27 cellular contexts compared by ENCODE assay signal in the genomic region with DNA sequence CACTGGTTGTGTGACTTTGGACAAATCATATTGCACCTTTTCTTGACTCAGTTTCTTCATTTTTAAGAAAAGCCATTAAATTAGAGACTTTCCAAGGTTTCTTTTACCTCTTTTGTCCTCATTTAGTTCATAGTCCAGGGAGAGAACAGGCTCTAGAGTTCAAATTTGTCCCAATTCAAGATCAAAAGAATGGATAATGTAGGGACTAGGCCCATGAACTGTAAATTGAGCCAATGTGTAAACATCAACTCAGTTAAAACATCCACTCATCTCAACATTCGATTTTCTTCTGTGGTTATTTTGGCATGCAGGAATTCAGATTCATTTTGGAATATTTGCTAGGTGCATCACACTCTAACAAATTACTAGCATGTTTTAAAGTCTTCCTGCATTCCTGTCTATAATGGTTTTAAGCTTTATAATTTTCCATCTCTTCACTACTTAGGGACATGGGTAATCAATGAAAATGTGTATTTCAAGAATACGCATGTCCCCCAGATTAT.
"Had no signal": no experiment of that assay in that cellular context is flagged by ENCODE, and none has a peak within 500 bp of the region (broad histone marks: within the 10 kb centered on the region; RNA-seq: fewer than 3 reads in every experiment).

No MANE protein-coding gene starts in this region.

- ATAC-seq: activated CD4-positive, alpha-beta T cell treated with anti-CD3 and anti-CD28 coated beads for 36 hours; activated naive CD4-positive, alpha-beta T cell treated with anti-CD3 and anti-CD28 coated beads, Interleukin-2, amount 50 U/mL, for 72 hours; activated T-cell treated with anti-CD3 and anti-CD28 coated beads, Interleukin-2, amount 50 U/mL, for 4 hours; body of pancreas; PC-3 had no signal

- H3K4me3 ChIP-seq: adrenal gland, body of pancreas, colonic mucosa, Peyer's patch, SJSA1 had no signal

- DNase-seq: activated CD4-positive, alpha-beta T cell treated with anti-CD3 and anti-CD28 coated beads for 36 hours; activated CD4-positive, alpha-beta T cell treated with anti-CD3 and anti-CD28 coated beads, Interleukin-2, amount 10 ng/mL, durations not matched to agents 7 days and 5 days; activated CD4-positive, alpha-beta T cell treated with anti-CD3 and anti-CD28 coated beads, Interleukin-2, amount 50 U/mL, for 48 hours; activated CD8-positive, alpha-beta memory T cell treated with anti-CD3 and anti-CD28 coated beads, Interleukin-2, amount 50 U/mL, for 4 hours; activated gamma-delta T cell treated with Interleukin-2 at 50 U/mL for 16 hours; activated naive CD4-positive, alpha-beta T cell treated with anti-CD3 and anti-CD28 coated beads for 36 hours; activated T-cell treated with anti-CD3 and anti-CD28 coated beads for 4 hours; activated T-cell treated with anti-CD3 and anti-CD28 coated beads, Interleukin-2, amount 50 U/mL, for 4 hours; adrenal gland; body of pancreas; caudate nucleus; colonic mucosa; MM.1S; MV-4-11; NCI-H1092; NCI-H1436 treated with DMSO at 0.1 percent for 48 hours; NCI-H1694 treated with DMSO at 0.1 percent for 48 hours; NCI-H2029; NCI-H345; NCI-H524 treated with DMSO at 0.1 percent for 48 hours; PC-3; Peyer's patch; RPMI8226; SHP77 treated with DMSO at 0.1 percent for 48 hours; SK-N-SH had no signal
